In the genomic region with DNA sequence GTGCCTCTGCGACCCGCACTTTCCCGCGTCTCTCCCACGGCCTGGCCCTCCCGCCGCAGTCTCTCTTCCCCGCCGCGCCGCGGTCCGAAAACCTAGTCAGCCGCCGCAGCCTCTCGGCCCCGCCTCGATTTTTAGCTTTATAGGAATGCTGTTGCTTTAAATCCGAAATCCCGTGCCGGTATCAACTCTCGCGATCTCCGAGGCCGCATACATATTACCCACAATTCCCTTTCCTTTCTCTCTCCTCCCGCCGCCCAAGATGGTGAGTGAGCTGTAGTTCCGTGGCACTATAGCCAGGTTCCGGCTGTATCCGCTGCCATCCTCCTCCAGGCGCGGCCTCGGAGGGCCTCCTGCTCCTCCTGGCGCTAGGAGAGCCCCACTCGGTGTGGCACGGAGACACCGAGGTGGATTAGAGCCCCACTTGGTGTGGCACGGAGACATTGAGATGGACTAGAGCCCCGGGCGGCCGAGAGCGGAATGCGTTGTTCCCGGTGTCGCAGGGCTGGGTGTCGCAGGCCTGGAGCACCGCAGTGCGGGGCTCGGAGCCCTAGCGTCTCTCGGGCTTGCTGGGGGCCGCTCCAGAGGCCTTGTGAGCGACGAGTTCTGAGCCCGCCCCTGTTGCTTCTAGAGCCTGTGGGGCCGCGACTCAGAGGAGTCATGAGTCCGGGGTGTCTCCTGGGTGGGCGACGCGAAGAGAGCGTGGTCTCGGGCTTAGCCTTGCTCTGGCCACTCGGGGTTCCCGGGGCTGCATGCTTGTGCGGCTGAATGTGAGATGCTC, we compare ENCODE assay signal across 1 cellular context.
TF ChIP-seq lines count a peak whose summit lies in the region.

A gene (minus strand): TSS at position 147 of the 778 bp plus-strand sequence. CDS start 1,469 bp downstream, outside the sequence.
A gene (plus strand): TSS at position 234 of the 778 bp plus-strand sequence. CDS start 26 bp downstream, at position 260.

TF ChIP-seq in GM12878, 131 proteins besides CTCF, POLR2A, EP300 and RAD21 (continued from another document and continues in another):
- TF ChIP-seq, protein P1, sequence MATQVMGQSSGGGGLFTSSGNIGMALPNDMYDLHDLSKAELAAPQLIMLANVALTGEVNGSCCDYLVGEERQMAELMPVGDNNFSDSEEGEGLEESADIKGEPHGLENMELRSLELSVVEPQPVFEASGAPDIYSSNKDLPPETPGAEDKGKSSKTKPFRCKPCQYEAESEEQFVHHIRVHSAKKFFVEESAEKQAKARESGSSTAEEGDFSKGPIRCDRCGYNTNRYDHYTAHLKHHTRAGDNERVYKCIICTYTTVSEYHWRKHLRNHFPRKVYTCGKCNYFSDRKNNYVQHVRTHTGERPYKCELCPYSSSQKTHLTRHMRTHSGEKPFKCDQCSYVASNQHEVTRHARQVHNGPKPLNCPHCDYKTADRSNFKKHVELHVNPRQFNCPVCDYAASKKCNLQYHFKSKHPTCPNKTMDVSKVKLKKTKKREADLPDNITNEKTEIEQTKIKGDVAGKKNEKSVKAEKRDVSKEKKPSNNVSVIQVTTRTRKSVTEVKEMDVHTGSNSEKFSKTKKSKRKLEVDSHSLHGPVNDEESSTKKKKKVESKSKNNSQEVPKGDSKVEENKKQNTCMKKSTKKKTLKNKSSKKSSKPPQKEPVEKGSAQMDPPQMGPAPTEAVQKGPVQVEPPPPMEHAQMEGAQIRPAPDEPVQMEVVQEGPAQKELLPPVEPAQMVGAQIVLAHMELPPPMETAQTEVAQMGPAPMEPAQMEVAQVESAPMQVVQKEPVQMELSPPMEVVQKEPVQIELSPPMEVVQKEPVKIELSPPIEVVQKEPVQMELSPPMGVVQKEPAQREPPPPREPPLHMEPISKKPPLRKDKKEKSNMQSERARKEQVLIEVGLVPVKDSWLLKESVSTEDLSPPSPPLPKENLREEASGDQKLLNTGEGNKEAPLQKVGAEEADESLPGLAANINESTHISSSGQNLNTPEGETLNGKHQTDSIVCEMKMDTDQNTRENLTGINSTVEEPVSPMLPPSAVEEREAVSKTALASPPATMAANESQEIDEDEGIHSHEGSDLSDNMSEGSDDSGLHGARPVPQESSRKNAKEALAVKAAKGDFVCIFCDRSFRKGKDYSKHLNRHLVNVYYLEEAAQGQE (IDR thresholded peaks at IDR 0.05; ENCODE audit: low read depth, low read length), result peak; percentile 56; the same call in 1 of the 2 replicates
- no peak for TF ChIP-seq SRF (IDR thresholded peaks at IDR 0.05; ENCODE audit: low read depth in 2 of 2, low read length in 2 of 2)
- TF ChIP-seq, protein P2, sequence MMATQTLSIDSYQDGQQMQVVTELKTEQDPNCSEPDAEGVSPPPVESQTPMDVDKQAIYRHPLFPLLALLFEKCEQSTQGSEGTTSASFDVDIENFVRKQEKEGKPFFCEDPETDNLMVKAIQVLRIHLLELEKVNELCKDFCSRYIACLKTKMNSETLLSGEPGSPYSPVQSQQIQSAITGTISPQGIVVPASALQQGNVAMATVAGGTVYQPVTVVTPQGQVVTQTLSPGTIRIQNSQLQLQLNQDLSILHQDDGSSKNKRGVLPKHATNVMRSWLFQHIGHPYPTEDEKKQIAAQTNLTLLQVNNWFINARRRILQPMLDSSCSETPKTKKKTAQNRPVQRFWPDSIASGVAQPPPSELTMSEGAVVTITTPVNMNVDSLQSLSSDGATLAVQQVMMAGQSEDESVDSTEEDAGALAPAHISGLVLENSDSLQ (IDR thresholded peaks at IDR 0.05), result peak; percentile 30; the same call in 1 of the 2 replicates
- TF ChIP-seq SMC3 (IDR thresholded peaks at IDR 0.05; ENCODE audit: borderline replicate concordance, low read length), result no peak
- TF ChIP-seq TCF12 (IDR thresholded peaks at IDR 0.05; ENCODE audit: low read depth, low read length), result peak; percentile 83; the same call in 1 of the 2 replicates
- peak; percentile 40 for TF ChIP-seq PAX5 (IDR thresholded peaks at IDR 0.05; ENCODE audit: borderline replicate concordance, low read depth, low read length)
- TF ChIP-seq JUND (IDR thresholded peaks at IDR 0.05; ENCODE audit: low read depth, low read length), result no peak
- peak; percentile 72 for TF ChIP-seq LARP7 (IDR thresholded peaks at IDR 0.05)
- TF ChIP-seq NFXL1 (IDR thresholded peaks at IDR 0.05; ENCODE audit: borderline replicate concordance), result no peak
- TF ChIP-seq MEF2B (IDR thresholded peaks at IDR 0.05; ENCODE audit: partially characterized antibody, poor library complexity, severe bottlenecking), result no peak
- TF ChIP-seq, protein P3, sequence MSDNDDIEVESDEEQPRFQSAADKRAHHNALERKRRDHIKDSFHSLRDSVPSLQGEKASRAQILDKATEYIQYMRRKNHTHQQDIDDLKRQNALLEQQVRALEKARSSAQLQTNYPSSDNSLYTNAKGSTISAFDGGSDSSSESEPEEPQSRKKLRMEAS (IDR thresholded peaks at IDR 0.05; ENCODE audit: low read depth, low read length), result peak; percentile 58; the same call in 1 of the 2 replicates
- no peak for TF ChIP-seq MEF2A (IDR thresholded peaks at IDR 0.05; ENCODE audit: insufficient read depth, low read depth, low read length)
- TF ChIP-seq PAX8 (IDR thresholded peaks at IDR 0.05), result no peak
- peak; percentile 90 for TF ChIP-seq CHD1 (IDR thresholded peaks at IDR 0.05; ENCODE audit: low read depth, low read length)
- TF ChIP-seq ZSCAN29 (IDR thresholded peaks at IDR 0.05), result no peak
- TF ChIP-seq, protein P4, sequence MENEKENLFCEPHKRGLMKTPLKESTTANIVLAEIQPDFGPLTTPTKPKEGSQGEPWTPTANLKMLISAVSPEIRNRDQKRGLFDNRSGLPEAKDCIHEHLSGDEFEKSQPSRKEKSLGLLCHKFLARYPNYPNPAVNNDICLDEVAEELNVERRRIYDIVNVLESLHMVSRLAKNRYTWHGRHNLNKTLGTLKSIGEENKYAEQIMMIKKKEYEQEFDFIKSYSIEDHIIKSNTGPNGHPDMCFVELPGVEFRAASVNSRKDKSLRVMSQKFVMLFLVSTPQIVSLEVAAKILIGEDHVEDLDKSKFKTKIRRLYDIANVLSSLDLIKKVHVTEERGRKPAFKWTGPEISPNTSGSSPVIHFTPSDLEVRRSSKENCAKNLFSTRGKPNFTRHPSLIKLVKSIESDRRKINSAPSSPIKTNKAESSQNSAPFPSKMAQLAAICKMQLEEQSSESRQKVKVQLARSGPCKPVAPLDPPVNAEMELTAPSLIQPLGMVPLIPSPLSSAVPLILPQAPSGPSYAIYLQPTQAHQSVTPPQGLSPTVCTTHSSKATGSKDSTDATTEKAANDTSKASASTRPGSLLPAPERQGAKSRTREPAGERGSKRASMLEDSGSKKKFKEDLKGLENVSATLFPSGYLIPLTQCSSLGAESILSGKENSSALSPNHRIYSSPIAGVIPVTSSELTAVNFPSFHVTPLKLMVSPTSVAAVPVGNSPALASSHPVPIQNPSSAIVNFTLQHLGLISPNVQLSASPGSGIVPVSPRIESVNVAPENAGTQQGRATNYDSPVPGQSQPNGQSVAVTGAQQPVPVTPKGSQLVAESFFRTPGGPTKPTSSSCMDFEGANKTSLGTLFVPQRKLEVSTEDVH (IDR thresholded peaks at IDR 0.05; ENCODE audit: low read depth, partially characterized antibody), result peak; percentile 39
- peak; percentile 100 for TF ChIP-seq POLR2AphosphoS5 (IDR thresholded peaks at IDR 0.05; ENCODE audit: low read length)
- no peak for TF ChIP-seq ZNF622 (IDR thresholded peaks at IDR 0.05)
- no peak for TF ChIP-seq ETV6 (conservative IDR thresholded peaks at IDR 0.05 in 1 of 2, IDR thresholded peaks at IDR 0.05 in 1 of 2; ENCODE audit: borderline replicate concordance in 1 of 2, low read depth in 1 of 2)
- TF ChIP-seq IKZF2 (IDR thresholded peaks at IDR 0.05), result no peak
- TF ChIP-seq, protein P5, sequence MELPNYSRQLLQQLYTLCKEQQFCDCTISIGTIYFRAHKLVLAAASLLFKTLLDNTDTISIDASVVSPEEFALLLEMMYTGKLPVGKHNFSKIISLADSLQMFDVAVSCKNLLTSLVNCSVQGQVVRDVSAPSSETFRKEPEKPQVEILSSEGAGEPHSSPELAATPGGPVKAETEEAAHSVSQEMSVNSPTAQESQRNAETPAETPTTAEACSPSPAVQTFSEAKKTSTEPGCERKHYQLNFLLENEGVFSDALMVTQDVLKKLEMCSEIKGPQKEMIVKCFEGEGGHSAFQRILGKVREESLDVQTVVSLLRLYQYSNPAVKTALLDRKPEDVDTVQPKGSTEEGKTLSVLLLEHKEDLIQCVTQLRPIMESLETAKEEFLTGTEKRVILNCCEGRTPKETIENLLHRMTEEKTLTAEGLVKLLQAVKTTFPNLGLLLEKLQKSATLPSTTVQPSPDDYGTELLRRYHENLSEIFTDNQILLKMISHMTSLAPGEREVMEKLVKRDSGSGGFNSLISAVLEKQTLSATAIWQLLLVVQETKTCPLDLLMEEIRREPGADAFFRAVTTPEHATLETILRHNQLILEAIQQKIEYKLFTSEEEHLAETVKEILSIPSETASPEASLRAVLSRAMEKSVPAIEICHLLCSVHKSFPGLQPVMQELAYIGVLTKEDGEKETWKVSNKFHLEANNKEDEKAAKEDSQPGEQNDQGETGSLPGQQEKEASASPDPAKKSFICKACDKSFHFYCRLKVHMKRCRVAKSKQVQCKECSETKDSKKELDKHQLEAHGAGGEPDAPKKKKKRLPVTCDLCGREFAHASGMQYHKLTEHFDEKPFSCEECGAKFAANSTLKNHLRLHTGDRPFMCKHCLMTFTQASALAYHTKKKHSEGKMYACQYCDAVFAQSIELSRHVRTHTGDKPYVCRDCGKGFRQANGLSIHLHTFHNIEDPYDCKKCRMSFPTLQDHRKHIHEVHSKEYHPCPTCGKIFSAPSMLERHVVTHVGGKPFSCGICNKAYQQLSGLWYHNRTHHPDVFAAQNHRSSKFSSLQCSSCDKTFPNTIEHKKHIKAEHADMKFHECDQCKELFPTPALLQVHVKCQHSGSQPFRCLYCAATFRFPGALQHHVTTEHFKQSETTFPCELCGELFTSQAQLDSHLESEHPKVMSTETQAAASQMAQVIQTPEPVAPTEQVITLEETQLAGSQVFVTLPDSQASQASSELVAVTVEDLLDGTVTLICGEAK (IDR thresholded peaks at IDR 0.05; ENCODE audit: borderline replicate concordance), result peak; percentile 72; the same call in 1 of the 2 replicates
- TF ChIP-seq, protein P6, sequence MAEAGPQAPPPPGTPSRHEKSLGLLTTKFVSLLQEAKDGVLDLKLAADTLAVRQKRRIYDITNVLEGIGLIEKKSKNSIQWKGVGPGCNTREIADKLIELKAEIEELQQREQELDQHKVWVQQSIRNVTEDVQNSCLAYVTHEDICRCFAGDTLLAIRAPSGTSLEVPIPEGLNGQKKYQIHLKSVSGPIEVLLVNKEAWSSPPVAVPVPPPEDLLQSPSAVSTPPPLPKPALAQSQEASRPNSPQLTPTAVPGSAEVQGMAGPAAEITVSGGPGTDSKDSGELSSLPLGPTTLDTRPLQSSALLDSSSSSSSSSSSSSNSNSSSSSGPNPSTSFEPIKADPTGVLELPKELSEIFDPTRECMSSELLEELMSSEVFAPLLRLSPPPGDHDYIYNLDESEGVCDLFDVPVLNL (IDR thresholded peaks at IDR 0.05; ENCODE audit: low read depth, low read length), result no peak
- TF ChIP-seq FOXM1 (IDR thresholded peaks at IDR 0.05; ENCODE audit: low read depth, low read length), result peak; percentile 78
- TF ChIP-seq EZH2 (IDR thresholded peaks at IDR 0.05; ENCODE audit: borderline replicate concordance, control insufficient read depth, low read depth, low read length), result no peak
- TF ChIP-seq SP1 (IDR thresholded peaks at IDR 0.05; ENCODE audit: low read depth, low read length), result peak; percentile 75
- no peak for TF ChIP-seq YBX1 (IDR thresholded peaks at IDR 0.05)
- TF ChIP-seq BMI1 (IDR thresholded peaks at IDR 0.05; ENCODE audit: borderline replicate concordance), result no peak
- TF ChIP-seq, protein P7, sequence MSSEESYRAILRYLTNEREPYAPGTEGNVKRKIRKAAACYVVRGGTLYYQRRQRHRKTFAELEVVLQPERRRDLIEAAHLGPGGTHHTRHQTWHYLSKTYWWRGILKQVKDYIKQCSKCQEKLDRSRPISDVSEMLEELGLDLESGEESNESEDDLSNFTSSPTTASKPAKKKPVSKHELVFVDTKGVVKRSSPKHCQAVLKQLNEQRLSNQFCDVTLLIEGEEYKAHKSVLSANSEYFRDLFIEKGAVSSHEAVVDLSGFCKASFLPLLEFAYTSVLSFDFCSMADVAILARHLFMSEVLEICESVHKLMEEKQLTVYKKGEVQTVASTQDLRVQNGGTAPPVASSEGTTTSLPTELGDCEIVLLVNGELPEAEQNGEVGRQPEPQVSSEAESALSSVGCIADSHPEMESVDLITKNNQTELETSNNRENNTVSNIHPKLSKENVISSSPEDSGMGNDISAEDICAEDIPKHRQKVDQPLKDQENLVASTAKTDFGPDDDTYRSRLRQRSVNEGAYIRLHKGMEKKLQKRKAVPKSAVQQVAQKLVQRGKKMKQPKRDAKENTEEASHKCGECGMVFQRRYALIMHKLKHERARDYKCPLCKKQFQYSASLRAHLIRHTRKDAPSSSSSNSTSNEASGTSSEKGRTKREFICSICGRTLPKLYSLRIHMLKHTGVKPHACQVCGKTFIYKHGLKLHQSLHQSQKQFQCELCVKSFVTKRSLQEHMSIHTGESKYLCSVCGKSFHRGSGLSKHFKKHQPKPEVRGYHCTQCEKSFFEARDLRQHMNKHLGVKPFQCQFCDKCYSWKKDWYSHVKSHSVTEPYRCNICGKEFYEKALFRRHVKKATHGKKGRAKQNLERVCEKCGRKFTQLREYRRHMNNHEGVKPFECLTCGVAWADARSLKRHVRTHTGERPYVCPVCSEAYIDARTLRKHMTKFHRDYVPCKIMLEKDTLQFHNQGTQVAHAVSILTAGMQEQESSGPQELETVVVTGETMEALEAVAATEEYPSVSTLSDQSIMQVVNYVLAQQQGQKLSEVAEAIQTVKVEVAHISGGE (CRISPR knock-in tag; IDR thresholded peaks at IDR 0.05), result no peak
- TF ChIP-seq EED (IDR thresholded peaks at IDR 0.05; ENCODE audit: low read depth), result no peak
- peak; percentile 90 for TF ChIP-seq ZBED1 (IDR thresholded peaks at IDR 0.05; ENCODE audit: borderline replicate concordance)
- peak; percentile 92 for TF ChIP-seq SMAD1 (IDR thresholded peaks at IDR 0.05; ENCODE audit: low read depth, partially characterized antibody)
- peak; percentile 99 for TF ChIP-seq PML (IDR thresholded peaks at IDR 0.05; ENCODE audit: low read length)
- TF ChIP-seq MYB (IDR thresholded peaks at IDR 0.05; ENCODE audit: borderline replicate concordance, low read depth, low read length), result no peak
- peak; percentile 57; the same call in 1 of the 2 replicates for TF ChIP-seq CREM (IDR thresholded peaks at IDR 0.05; ENCODE audit: low read depth)
- peak; percentile 93 for TF ChIP-seq KLF5 (IDR thresholded peaks at IDR 0.05; ENCODE audit: partially characterized antibody)
